14 cellular contexts compared by ENCODE assay signal in genomic region chr10:110775022-110775379, GRCh38.
DNase-seq lines count a peak whose midpoint lies in the region; ATAC-seq, FAIRE-seq and TF ChIP-seq lines count a peak whose summit lies in the region.
"Had no signal": no experiment of that assay in that cellular context is flagged by ENCODE, and none has a peak within 500 bp of the region (broad histone marks: within the 10 kb centered on the region; RNA-seq: fewer than 3 reads in every experiment).

No MANE protein-coding gene starts in this region.

- H3K79me2 ChIP-seq in KMS-11 (ENCODE audit: insufficient read depth, low read depth): no peaks in the 10 kb centered on the region
- H3K79me2 ChIP-seq in GM12878 (ENCODE audit: control insufficient read depth, insufficient read depth, low read length): no peaks in the 10 kb centered on the region
- no peaks in the 10 kb centered on the region for H3K79me2 ChIP-seq in trophoblast cell (ENCODE audit: control insufficient read depth, insufficient read depth, low read length, poor library complexity)

- intact Hi-C loops in activated CD8-positive, alpha-beta T cell treated with anti-CD3 and anti-CD28 coated beads for 36 hours (cut with micrococcal nuclease): no loop called here
- intact Hi-C loops in GM12878 (cut with micrococcal nuclease; ENCODE audit: unreplicated experiment): loop anchor here (2.0 kb wide), 1 partner anchor 68 kb away; no protein-coding TSS in a partner anchor

- H3K9me3 Mint-ChIP-seq in activated CD8-positive, alpha-beta T cell treated with anti-CD3 and anti-CD28 coated beads for 36 hours: no peaks in the 10 kb centered on the region
- no peaks in the 10 kb centered on the region for H3K9me3 Mint-ChIP-seq in activated CD8-positive, alpha-beta T cell treated with anti-CD3 and anti-CD28 coated beads, Interleukin-2, amount 10 ng/mL, durations not matched to agents 7 days and 5 days (ENCODE audit: insufficient read depth)
- H3K9me3 Mint-ChIP-seq: CD8-positive, alpha-beta T cell had no signal

- no peaks in the 10 kb centered on the region for H3K27me3 Mint-ChIP-seq in activated CD8-positive, alpha-beta T cell treated with anti-CD3 and anti-CD28 coated beads for 36 hours
- no peaks in the 10 kb centered on the region for H3K27me3 Mint-ChIP-seq in activated CD8-positive, alpha-beta T cell treated with anti-CD3 and anti-CD28 coated beads, Interleukin-2, amount 10 ng/mL, durations not matched to agents 7 days and 5 days (ENCODE audit: low read depth)

- no peak overlapping the region for H3K4me3 ChIP-seq in KMS-11 (IDR thresholded peaks at IDR 0.05; ENCODE audit: insufficient read depth, low read depth, low read length)
- H3K4me3 ChIP-seq in GM12878: no peak overlapping the region
- H3K4me3 ChIP-seq in trophoblast cell (ENCODE audit: low read depth, low read length): no peak overlapping the region
- H3K4me3 ChIP-seq: thoracic aorta had no signal

- POLR2A ChIA-PET in activated CD8-positive, alpha-beta T cell treated with anti-CD3 and anti-CD28 coated beads for 36 hours (lab: Charles Lee): interaction anchor here (1.2 to 2.2 kb wide), 3 partner anchors 10 to 96 kb away, joined by 3 to 18 read pairs (median 10); partner anchors contain the start of gene PDCD4
- POLR2A ChIA-PET in activated CD8-positive, alpha-beta T cell treated with anti-CD3 and anti-CD28 coated beads, Interleukin-2, amount 10 ng/mL, durations not matched to agents 7 days and 5 days (lab: Charles Lee): interaction anchor here (1.8 kb wide), 1 partner anchor 10 kb away, joined by 6 read pairs; no protein-coding TSS in a partner anchor
- POLR2A ChIA-PET in GM12878 (lab: Charles Lee): interaction anchor here (0.7 to 3.6 kb wide), 10 partner anchors 17 to 160 kb away, joined by 3 to 46 read pairs (median 8); partner anchors contain the start of gene BBIP1

- H3K4me1 ChIP-seq in KMS-11 (ENCODE audit: low read depth, poor library complexity, severe bottlenecking) (peaks cover 35% of the 10 kb centered on the region), GM12878 (ENCODE audit: control insufficient read depth, insufficient read depth, low read length) (peaks cover 22% of the 10 kb centered on the region), trophoblast cell (ENCODE audit: control insufficient read depth in 1 of 2, insufficient read depth in 2 of 2, low read length in 2 of 2) (no peaks in the 10 kb centered on the region)

- SMC1A ChIA-PET in GM12878 (lab: Charles Lee; ENCODE audit: uncharacterized antibody, unreplicated experiment): interaction anchor here (1.0 to 12.9 kb wide), 18 partner anchors 16 to 218 kb away, joined by 3 to 327 read pairs (median 6); partner anchors contain the start of genes BBIP1 and SHOC2

- H3K18ac ChIP-seq in trophoblast cell (ENCODE audit: low read length): no peak overlapping the region

- TF ChIP-seq CTCF in activated CD8-positive, alpha-beta T cell treated with anti-CD3 and anti-CD28 coated beads for 36 hours (IDR thresholded peaks at IDR 0.05): no peak
- TF ChIP-seq CTCF in KMS-11 (conservative IDR thresholded peaks at IDR 0.05; ENCODE audit: low read depth, low read length) (no peak), GM12878 (IDR thresholded peaks at IDR 0.05 in 2 of 3, conservative IDR thresholded peaks at IDR 0.05 in 1 of 3; ENCODE audit: control insufficient read depth in 2 of 3, extremely low read depth in 1 of 3, insufficient read depth in 1 of 3, low read depth in 3 of 3, low read length in 3 of 3) (no peak)

- H3K4me2 ChIP-seq in KMS-11 (peak overlapping the region; percentile 70), GM12878 (ENCODE audit: control insufficient read depth, insufficient read depth) (0 out of 2 replicates have a peak overlapping the region, but pooled peaks have one; percentile 6), trophoblast cell (ENCODE audit: low read length) (no peak overlapping the region)

- no peaks in the 10 kb centered on the region for H3K27me3 ChIP-seq in KMS-11 (ENCODE audit: insufficient read depth, low read depth)
- no peaks in the 10 kb centered on the region for H3K27me3 ChIP-seq in GM12878 (replicated peaks in 1 of 2; ENCODE audit: control insufficient read depth in 2 of 2, insufficient read depth in 2 of 2, low read length in 1 of 2)
- no peaks in the 10 kb centered on the region for H3K27me3 ChIP-seq in trophoblast cell (ENCODE audit: insufficient read depth, low read length)

- H2BK120ac ChIP-seq in trophoblast cell (ENCODE audit: insufficient read depth, low read length, poor library complexity): no peak overlapping the region

- H3K79me1 ChIP-seq in trophoblast cell (ENCODE audit: low read length): no peaks in the 10 kb centered on the region

- no peak for FAIRE-seq in GM12878 (lab: Jason Lieb, UNC)
- FAIRE-seq: endothelial cell of umbilical vein had no signal

- H3K36me3 ChIP-seq in KMS-11 (ENCODE audit: insufficient read depth): no peaks in the 10 kb centered on the region
- H3K36me3 ChIP-seq in GM12878 (ENCODE audit: control insufficient read depth in 2 of 2, insufficient read depth in 2 of 2, low read length in 1 of 2): no peaks in the 10 kb centered on the region
- H3K36me3 ChIP-seq in trophoblast cell (ENCODE audit: control insufficient read depth in 1 of 2, insufficient read depth in 2 of 2, low read length in 2 of 2): no peaks in the 10 kb centered on the region
- H3K36me3 ChIP-seq: thoracic aorta had no signal

- TF ChIP-seq RAD21 in GM12878 (IDR thresholded peaks at IDR 0.05; ENCODE audit: insufficient read depth, low read depth, low read length): no peak

- H2AFZ ChIP-seq in KMS-11 (ENCODE audit: low read depth) (no peak overlapping the region), GM12878 (ENCODE audit: control insufficient read depth, low read depth, low read length) (no peak overlapping the region), trophoblast cell (ENCODE audit: insufficient read depth, low read length, poor library complexity) (no peak overlapping the region)

- H3K9me3 ChIP-seq in GM12878 (replicated peaks; ENCODE audit: control insufficient read depth, insufficient read depth, low read length) (no peaks in the 10 kb centered on the region), trophoblast cell (ENCODE audit: insufficient read depth, low read depth, low read length) (no peaks in the 10 kb centered on the region)
- H3K9me3 ChIP-seq: SK-N-SH, thoracic aorta had no signal

- peaks cover 78% of the 10 kb centered on the region for H3K4me1 Mint-ChIP-seq in activated CD8-positive, alpha-beta T cell treated with anti-CD3 and anti-CD28 coated beads for 36 hours (ENCODE audit: low read depth)
- H3K4me1 Mint-ChIP-seq in activated CD8-positive, alpha-beta T cell treated with anti-CD3 and anti-CD28 coated beads, Interleukin-2, amount 10 ng/mL, durations not matched to agents 7 days and 5 days (ENCODE audit: low read depth): peaks cover 29% of the 10 kb centered on the region

- no peak for TF ChIP-seq POLR2A in GM12878 (IDR thresholded peaks at IDR 0.05; ENCODE audit: low read depth, low read length)

- no peak overlapping the region for H3K23ac ChIP-seq in trophoblast cell (ENCODE audit: low read length)

- H3K4me3 Mint-ChIP-seq in activated CD8-positive, alpha-beta T cell treated with anti-CD3 and anti-CD28 coated beads for 36 hours: no peak overlapping the region
- no peak overlapping the region for H3K4me3 Mint-ChIP-seq in activated CD8-positive, alpha-beta T cell treated with anti-CD3 and anti-CD28 coated beads, Interleukin-2, amount 10 ng/mL, durations not matched to agents 7 days and 5 days
- H3K4me3 Mint-ChIP-seq: CD8-positive, alpha-beta T cell had no signal

- no peaks in the 10 kb centered on the region for H4K20me1 ChIP-seq in KMS-11 (ENCODE audit: insufficient read depth)
- H4K20me1 ChIP-seq in GM12878 (ENCODE audit: control insufficient read depth, insufficient read depth): no peaks in the 10 kb centered on the region

- in situ Hi-C loops in GM12878 (cut with MboI): no loop called here

- H2BK5ac ChIP-seq in trophoblast cell (ENCODE audit: low read depth, low read length, poor library complexity): no peak overlapping the region

- H2AK5ac ChIP-seq in trophoblast cell (ENCODE audit: low read length): no peak overlapping the region

- H3K14ac ChIP-seq in trophoblast cell (ENCODE audit: low read length): no peak overlapping the region

- WGBS in GM12878 (ENCODE audit: insufficient coverage, insufficient replicate concordance, low lambda C conversion rate, missing lambda C conversion rate): 97% methylated on average over 4 of the region's 4 CpGs
- no CpG with 5 or more reads among the region's 4 CpGs for WGBS in trophoblast cell (ENCODE audit: extremely low coverage, insufficient coverage, insufficient read length)

- H3K9ac ChIP-seq in KMS-11 (0 out of 2 replicates have a peak overlapping the region, but pooled peaks have one; percentile 7), GM12878 (ENCODE audit: control insufficient read depth, insufficient read depth, low read length) (no peak overlapping the region), trophoblast cell (ENCODE audit: low read length) (no peak overlapping the region)
- H3K9ac ChIP-seq: SK-N-SH had no signal

- CTCF ChIA-PET in activated CD8-positive, alpha-beta T cell treated with anti-CD3 and anti-CD28 coated beads for 36 hours (lab: Charles Lee): interaction anchor here (0.9 to 2.8 kb wide), 7 partner anchors 16 to 218 kb away, joined by 3 to 10 read pairs (median 3); no protein-coding TSS in a partner anchor
- CTCF ChIA-PET in activated CD8-positive, alpha-beta T cell treated with anti-CD3 and anti-CD28 coated beads, Interleukin-2, amount 10 ng/mL, durations not matched to agents 7 days and 5 days (lab: Charles Lee): interaction anchor here (0.6 to 2.7 kb wide), 7 partner anchors 16 to 145 kb away, joined by 3 to 16 read pairs (median 3); no protein-coding TSS in a partner anchor
- CTCF ChIA-PET in GM12878 (lab: Yijun Ruan, JAX): interaction anchor here (0.6 to 9.8 kb wide), 12 partner anchors 11 to 259 kb away, joined by 3 to 72 read pairs (median 4); no protein-coding TSS in a partner anchor

- H3K27ac Mint-ChIP-seq in activated CD8-positive, alpha-beta T cell treated with anti-CD3 and anti-CD28 coated beads for 36 hours: peak overlapping the region; percentile 96
- no peak overlapping the region for H3K27ac Mint-ChIP-seq in activated CD8-positive, alpha-beta T cell treated with anti-CD3 and anti-CD28 coated beads, Interleukin-2, amount 10 ng/mL, durations not matched to agents 7 days and 5 days

- BruUV-seq in GM12878 (replicated peaks; lab: Mats Ljungman, UMichigan): no TSS peak

- RAD21 ChIA-PET in GM12878 (lab: Charles Lee; ENCODE audit: unreplicated experiment): interaction anchor here (0.7 to 8.0 kb wide), 21 partner anchors 9 to 165 kb away, joined by 3 to 135 read pairs (median 9); partner anchors contain the start of genes BBIP1, PDCD4 and SHOC2

- no peak overlapping the region for H3K4ac ChIP-seq in trophoblast cell (ENCODE audit: low read depth, low read length)

- DNase-seq in activated CD8-positive, alpha-beta T cell treated with anti-CD3 and anti-CD28 coated beads for 36 hours: no peak
- DNase-seq in activated CD8-positive, alpha-beta T cell treated with anti-CD3 and anti-CD28 coated beads, Interleukin-2, amount 10 ng/mL, durations not matched to agents 7 days and 5 days: no peak
- no peak for DNase-seq in GM12878 (ENCODE audit: low read depth, low spot score)
- DNase-seq in trophoblast cell: peak; percentile 67 to 92
- no peak for DNase-seq in OCI-M2 (lab: John Stamatoyannopoulos, UW; ENCODE audit: unreplicated experiment)
- DNase-seq in GM19240 (ENCODE audit: insufficient read length, low spot score): no peak
- DNase-seq: CD8-positive, alpha-beta T cell; IMR-90; NCI-H1092; SK-N-SH had no signal

- TF ChIP-seq EP300 in GM12878 (IDR thresholded peaks at IDR 0.05; ENCODE audit: borderline replicate concordance in 1 of 2, control insufficient read depth in 1 of 2, low read depth in 2 of 2, low read length in 2 of 2): no peak

- H3K27ac ChIP-seq in KMS-11 (peak overlapping the region; percentile 94), GM12878 (ENCODE audit: control insufficient read depth, insufficient read depth) (peak overlapping the region; percentile 69; the same call in 1 of the 2 replicates), trophoblast cell (ENCODE audit: low read depth, low read length) (no peak overlapping the region)
- H3K27ac ChIP-seq: thoracic aorta had no signal

- H3K36me3 Mint-ChIP-seq in activated CD8-positive, alpha-beta T cell treated with anti-CD3 and anti-CD28 coated beads for 36 hours (ENCODE audit: low read depth): no peaks in the 10 kb centered on the region
- no peaks in the 10 kb centered on the region for H3K36me3 Mint-ChIP-seq in activated CD8-positive, alpha-beta T cell treated with anti-CD3 and anti-CD28 coated beads, Interleukin-2, amount 10 ng/mL, durations not matched to agents 7 days and 5 days (ENCODE audit: low read depth)
- H3K36me3 Mint-ChIP-seq: CD8-positive, alpha-beta T cell had no signal

- no peak for ATAC-seq in activated CD8-positive, alpha-beta T cell treated with anti-CD3 and anti-CD28 coated beads for 36 hours
- ATAC-seq in activated CD8-positive, alpha-beta T cell treated with anti-CD3 and anti-CD28 coated beads, Interleukin-2, amount 10 ng/mL, durations not matched to agents 7 days and 5 days: no peak
- no peak for ATAC-seq in GM12878
- no peak for ATAC-seq in HG02840 (IDR thresholded peaks at IDR 0.05; ENCODE audit: low FRiP score, unreplicated experiment)

- no peak overlapping the region for H2BK12ac ChIP-seq in trophoblast cell (ENCODE audit: low read length)

- H4K91ac ChIP-seq in trophoblast cell (ENCODE audit: low read depth, low read length): no peak overlapping the region

- no peak overlapping the region for H4K8ac ChIP-seq in trophoblast cell (ENCODE audit: low read depth, low read length)

- H4K12ac ChIP-seq in trophoblast cell (ENCODE audit: low read depth, low read length): no peak overlapping the region

Comparison
In these comparisons a context has a peak if more than half of its experiments do, and no peak if none do; other contexts are left out.
1. DNase-seq: peak in trophoblast cell (2 of 2); none in activated CD8-positive, alpha-beta T cell treated with anti-CD3 and anti-CD28 coated beads for 36 hours (single experiment), activated CD8-positive, alpha-beta T cell treated with anti-CD3 and anti-CD28 coated beads, Interleukin-2, amount 10 ng/mL, durations not matched to agents 7 days and 5 days (single experiment), GM12878 (single experiment), OCI-M2 (single experiment) and GM19240 (single experiment).